8 cellular contexts compared by ENCODE assay signal in genomic region chr7:68980432-68980831, GRCh38.
DNase-seq lines count a peak whose midpoint lies in the region; ATAC-seq and TF ChIP-seq lines count a peak whose summit lies in the region.
"Not testable (repeated sequence)": the region's sequence is repeated elsewhere in the genome, so short reads cannot be mapped to it uniquely, and the experiment has no call there.

No MANE protein-coding gene starts in this region.

- H3K36me3 ChIP-seq in BLaER1 treated with 17β-estradiol and CSF1 and Interleukin-3, amounts not matched to agents 10 nM and 100 nM; HUES64 (ENCODE audit: insufficient read depth, low read length); SK-N-MC (ENCODE audit: insufficient read depth, low read length); brain microvascular endothelial cell (replicated peaks); skeletal muscle satellite cell (ENCODE audit: insufficient read depth, low read length): not testable (repeated sequence)

- peak overlapping the region in 3 of 11 experiments; percentile 48 to 66 (median 65); a peak in 5 of 22 replicates for H3K9ac ChIP-seq in BLaER1 treated with 17β-estradiol and CSF1 and Interleukin-3, amounts not matched to agents 10 nM and 100 nM
- not testable (repeated sequence) for H3K9ac ChIP-seq in HUES64 (ENCODE audit: low read depth, low read length); SK-N-MC (ENCODE audit: insufficient read length); skeletal muscle satellite cell (ENCODE audit: low read depth, low read length)

- H3K27me3 Mint-ChIP-seq in nephron progenitor cell (ENCODE audit: low read depth, poor library complexity) = peaks cover 12% of the 10 kb centered on the region

- peak; percentile 30 for DNase-seq in SK-N-MC (ENCODE audit: low read depth, low spot score)
- DNase-seq in brain microvascular endothelial cell = peak; percentile 20
- peak; percentile 29 for DNase-seq in fibroblast of pulmonary artery (ENCODE audit: low read depth)
- peak in 2 of 3 donors; percentile 44 to 56 for DNase-seq in right cardiac atrium
- DNase-seq in nephron progenitor cell = not testable (repeated sequence)

- ATAC-seq in right cardiac atrium = peak in 1 of 2 donors; percentile 61

- peak overlapping the region in 10 of 11 experiments; percentile 29 to 86 (median 69); a peak in 17 of 22 replicates for H3K27ac ChIP-seq in BLaER1 treated with 17β-estradiol and CSF1 and Interleukin-3, amounts not matched to agents 10 nM and 100 nM
- peak overlapping the region; percentile 76 for H3K27ac ChIP-seq in HUES64 (ENCODE audit: low read depth, low read length)
- not testable (repeated sequence) for H3K27ac ChIP-seq in SK-N-MC; right cardiac atrium (ENCODE audit: low read length)
- H3K27ac ChIP-seq in brain microvascular endothelial cell = peak overlapping the region; percentile 37

- peaks cover 5 to 36% (median 15%) of the 10 kb centered on the region in 10 experiments; a peak in 19 of 20 replicates for H3K4me1 ChIP-seq in BLaER1 treated with 17β-estradiol and CSF1 and Interleukin-3, amounts not matched to agents 10 nM and 100 nM
- H3K4me1 ChIP-seq in HUES64 (ENCODE audit: insufficient read depth, low read length) (peaks cover 30% of the 10 kb centered on the region), skeletal muscle satellite cell (ENCODE audit: control insufficient read depth, insufficient read depth, low read length) (peaks cover 15% of the 10 kb centered on the region)
- not testable (repeated sequence) for H3K4me1 ChIP-seq in right cardiac atrium (ENCODE audit: control insufficient read depth, insufficient read depth, low read length)

- in situ Hi-C loops in brain microvascular endothelial cell (cut with HindIII; ENCODE audit: low pct_ligation_motif_present, low sequenced_read_pairs) = not testable (repeated sequence)

- H4K20me1 ChIP-seq in BLaER1 treated with 17β-estradiol and CSF1 and Interleukin-3, amounts not matched to agents 10 nM and 100 nM = not testable (repeated sequence)

- H3K9me3 Mint-ChIP-seq in nephron progenitor cell = not testable (repeated sequence)

- peaks cover 18 to 42% (median 23%) of the 10 kb centered on the region in 11 experiments; a peak in 20 of 22 replicates for H3K9me3 ChIP-seq in BLaER1 treated with 17β-estradiol and CSF1 and Interleukin-3, amounts not matched to agents 10 nM and 100 nM (replicated peaks in 1 of 11)
- not testable (repeated sequence) for H3K9me3 ChIP-seq in HUES64 (ENCODE audit: insufficient read depth, low read depth, low read length); SK-N-MC (ENCODE audit: low read depth, low read length); right cardiac atrium (ENCODE audit: control insufficient read depth, low read length); skeletal muscle satellite cell (replicated peaks; ENCODE audit: low read length)

- peak overlapping the region; percentile 83 for H3K27ac Mint-ChIP-seq in nephron progenitor cell

- H3K4me3 ChIP-seq in BLaER1 treated with 17β-estradiol and CSF1 and Interleukin-3, amounts not matched to agents 10 nM and 100 nM = peak overlapping the region in 2 of 10 experiments; percentile 35 to 43; a peak in 1 of 20 replicates
- not testable (repeated sequence) for H3K4me3 ChIP-seq in HUES64 (ENCODE audit: low read length); brain microvascular endothelial cell (ENCODE audit: low read depth, low read length); fibroblast of pulmonary artery (replicated peaks; ENCODE audit: low read depth, low read length); right cardiac atrium (ENCODE audit: low read length); skeletal muscle satellite cell (ENCODE audit: low read length)
- H3K4me3 ChIP-seq in SK-N-MC = peak overlapping the region; percentile 25; the same call in 1 of the 2 replicates

- not testable (repeated sequence) for H3K27me3 ChIP-seq in BLaER1 treated with 17β-estradiol and CSF1 and Interleukin-3, amounts not matched to agents 10 nM and 100 nM; HUES64 (ENCODE audit: insufficient read depth, low read length); brain microvascular endothelial cell (replicated peaks); right cardiac atrium (ENCODE audit: control insufficient read depth, insufficient read depth); skeletal muscle satellite cell (ENCODE audit: control insufficient read depth, insufficient read depth, low read length)

- H3K4me2 ChIP-seq in BLaER1 treated with 17β-estradiol and CSF1 and Interleukin-3, amounts not matched to agents 10 nM and 100 nM = peak overlapping the region; percentile 30 to 87 (median 65); a peak in 21 of 22 replicates
- H3K4me2 ChIP-seq in skeletal muscle satellite cell (ENCODE audit: low read length) = peak overlapping the region; percentile 55

- intact Hi-C loops in right cardiac atrium (cut with DNase I) = not testable (repeated sequence)

- peaks cover 25% of the 10 kb centered on the region for H3K4me1 Mint-ChIP-seq in nephron progenitor cell

- not testable (repeated sequence) for H3K36me3 Mint-ChIP-seq in nephron progenitor cell (ENCODE audit: low read depth)

- 48% methylated on average over 2 of the region's 2 CpGs for WGBS in HUES64
- 32% methylated on average over 2 of the region's 2 CpGs for WGBS in right cardiac atrium

- H3K4me3 Mint-ChIP-seq in nephron progenitor cell = not testable (repeated sequence)

- not testable (repeated sequence) for TF ChIP-seq CTCF in brain microvascular endothelial cell (IDR thresholded peaks at IDR 0.05; ENCODE audit: low read depth, low read length, missing control alignments); fibroblast of pulmonary artery (IDR thresholded peaks at IDR 0.05; ENCODE audit: low read length, missing control alignments); nephron progenitor cell (IDR thresholded peaks at IDR 0.05)
